Comparison of ENCODE assay signal across 8 cellular contexts in the genomic region with DNA sequence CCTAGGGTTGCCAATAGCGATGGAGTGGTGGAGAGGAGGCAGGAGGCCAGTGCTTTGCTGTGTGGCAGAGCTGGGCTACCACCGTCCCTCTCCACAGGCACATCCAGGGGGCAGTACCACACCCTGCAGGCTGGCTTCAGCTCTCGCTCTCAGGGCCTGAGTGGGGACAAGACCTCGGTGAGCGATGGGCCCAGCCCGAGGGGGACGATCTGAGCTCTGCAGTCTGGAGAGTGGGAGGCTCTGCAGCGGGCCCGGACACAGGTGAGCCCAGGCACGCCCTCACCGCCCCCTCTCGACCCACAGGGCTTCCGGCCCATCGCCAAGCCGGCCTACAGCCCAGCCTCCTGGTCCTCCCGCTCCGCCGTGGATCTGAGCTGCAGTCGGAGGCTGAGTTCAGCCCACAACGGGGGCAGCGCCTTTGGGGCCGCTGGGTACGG. TPM values are rescaled to one million over a fixed set of nuclear protein-coding genes. Genes with fewer than 3 reads are reported as not detected.
DNase-seq lines count a peak whose midpoint lies in the region; ATAC-seq and TF ChIP-seq lines count a peak whose summit lies in the region.

No MANE protein-coding gene starts in this region.

- H3K4me1 ChIP-seq in foreskin keratinocyte, result no peaks in the 10 kb centered on the region
- H3K4me1 ChIP-seq in suprapubic skin, result peaks cover 33% of the 10 kb centered on the region

- no peaks in the 10 kb centered on the region for H3K27me3 ChIP-seq in BJ (ENCODE audit: control insufficient read depth, insufficient read depth, low read length)
- H3K27me3 ChIP-seq in foreskin keratinocyte, result no peaks in the 10 kb centered on the region
- H3K27me3 ChIP-seq in suprapubic skin, result peaks cover 18% of the 10 kb centered on the region

- intact Hi-C loops in posterior vena cava (cut with DNase I), result no loop called here

- WGBS in suprapubic skin, result no CpG with 5 or more reads among the region's 23 CpGs

- ATAC-seq in GM21723 (IDR thresholded peaks at IDR 0.05; ENCODE audit: unreplicated experiment) (peak; percentile 34), foreskin keratinocyte (no peak), HG03521 (IDR thresholded peaks at IDR 0.05; ENCODE audit: unreplicated experiment) (no peak)

- H3K4me3 ChIP-seq in BJ (ENCODE audit: low read depth, low read length), result peak overlapping the region; percentile 38
- H3K4me3 ChIP-seq in suprapubic skin, result peak overlapping the region; percentile 39

- no peaks in the 10 kb centered on the region for H3K36me3 ChIP-seq in BJ (ENCODE audit: control insufficient read depth, insufficient read depth, low read length)
- H3K36me3 ChIP-seq in suprapubic skin, result peaks cover 25% of the 10 kb centered on the region

- TF ChIP-seq CTCF in BJ (IDR thresholded peaks at IDR 0.05; ENCODE audit: insufficient read depth, low read depth, low read length) (peak; percentile 50), RWPE1 (conservative IDR thresholded peaks at IDR 0.05; ENCODE audit: low read depth) (0 out of 2 replicates have a peak, but pooled peaks have one; percentile 6), foreskin keratinocyte (conservative IDR thresholded peaks at IDR 0.05) (peak; percentile 48), suprapubic skin (IDR thresholded peaks at IDR 0.05) (no peak)

- DNase-seq in BJ (ENCODE audit: low read depth) (no peak), RWPE1 (ENCODE audit: low spot score) (peak; percentile 28), foreskin keratinocyte (no peak), suprapubic skin (ENCODE audit: low spot score in 2 of 2) (no peak), DMS79 (lab: John Stamatoyannopoulos, UW) (no peak), posterior vena cava (ENCODE audit: low spot score) (no peak)

- CTCF ChIA-PET in BJ (lab: Yijun Ruan, JAX), result interaction anchor here (0.7 to 2.4 kb wide), 21 partner anchors 9 to 193 kb away, joined by 3 to 17 read pairs (median 4); partner anchors contain the start of genes B4GALNT4, BET1L, PTDSS2 and RIC8A
- CTCF ChIA-PET in RWPE1 (lab: Yijun Ruan, JAX), result interaction anchor here (0.7 to 1.3 kb wide), 4 partner anchors 10 to 105 kb away, joined by 3 to 4 read pairs (median 4); no protein-coding TSS in a partner anchor

- TF ChIP-seq EP300 in suprapubic skin (IDR thresholded peaks at IDR 0.05), result no peak

- POLR2A ChIA-PET in BJ (lab: Charles Lee) (no interaction called here), RWPE1 (lab: Yijun Ruan, JAX; ENCODE audit: low non-redundant PET) (no interaction called here)

- TF ChIP-seq POLR2A in suprapubic skin (IDR thresholded peaks at IDR 0.05), result no peak

- H3K9me3 ChIP-seq in suprapubic skin, result no peaks in the 10 kb centered on the region

- H3K27ac ChIP-seq in RWPE1 (peak overlapping the region; percentile 98), foreskin keratinocyte (no peak overlapping the region), suprapubic skin (no peak overlapping the region)

RNA-seq across cellular contexts. Expression of gene PKP3, which starts 2.5 kb away (rescaled TPM):
- polyA plus RNA-seq in BJ (2011; rRNA removed) (0.42 and 0.86 TPM in 2 replicates), foreskin keratinocyte (149 and 165 TPM in 2 replicates)
- polyA minus RNA-seq in BJ (2011; rRNA and poly(A)+ RNA removed), result 0.41 and 0.52 TPM in 2 replicates
- total RNA-seq in foreskin keratinocyte (148 and 170 TPM in 2 replicates), suprapubic skin (100 to 1,000 TPM; 318 to 486 (median 428) TPM), posterior vena cava (under 1 TPM in 1 of 2 donors, not detected in 1; 0.10 TPM)

RNA-seq across cellular contexts. Expression of gene SIGIRR, which starts 18.3 kb away (rescaled TPM):
- 21.1 and 29.2 TPM in 2 replicates for polyA plus RNA-seq in BJ (2011; rRNA removed)
- polyA minus RNA-seq in BJ (2011; rRNA and poly(A)+ RNA removed), result 4.8 and 7.2 TPM in 2 replicates
- total RNA-seq in foreskin keratinocyte, result 10.8 and 11.8 TPM in 2 replicates
- polyA plus RNA-seq in foreskin keratinocyte, result 14.4 and 17.7 TPM in 2 replicates
- 10 to 100 TPM; 14.2 to 26.0 (median 16.5) TPM for total RNA-seq in suprapubic skin
- 10 to 100 TPM; 30.7 to 45.2 TPM for total RNA-seq in posterior vena cava

RNA-seq across cellular contexts. Expression of gene B4GALNT4, which starts 27.2 kb away (rescaled TPM):
- polyA plus RNA-seq in BJ (2011; rRNA removed) (3.0 and 5.4 TPM in 2 replicates), foreskin keratinocyte (13.6 and 37.2 TPM in 2 replicates)
- 0.71 and 1.9 TPM in 2 replicates for polyA minus RNA-seq in BJ (2011; rRNA and poly(A)+ RNA removed)
- total RNA-seq in foreskin keratinocyte (12.7 and 28.4 TPM in 2 replicates), suprapubic skin (1 to 10 TPM; 1.2 to 3.0 (median 1.6) TPM), posterior vena cava (1 to 10 TPM in 1 of 2 donors, under 1 TPM in 1; 0.52 to 1.8 TPM)

RNA-seq across cellular contexts. Expression of gene ANO9, which starts 45.3 kb away (rescaled TPM):
- not detected in 2 replicates for polyA plus RNA-seq in BJ (2011; rRNA removed)
- polyA minus RNA-seq in BJ (2011; rRNA and poly(A)+ RNA removed), result not detected in 2 replicates
- total RNA-seq in foreskin keratinocyte, result 19.0 and 26.0 TPM in 2 replicates
- polyA plus RNA-seq in foreskin keratinocyte, result 23.1 and 31.2 TPM in 2 replicates
- total RNA-seq in suprapubic skin, result 100 to 1,000 TPM in 2 of 4 donors, 10 to 100 TPM in 2; 76.8 to 166 (median 103) TPM
- total RNA-seq in posterior vena cava, result under 1 TPM; 0.57 to 0.93 TPM

RNA-seq across cellular contexts. Expression of gene PTDSS2, which starts 53.5 kb away (rescaled TPM):
- polyA plus RNA-seq in BJ (2011; rRNA removed) (18.1 and 25.8 TPM in 2 replicates), foreskin keratinocyte (33.1 and 38.2 TPM in 2 replicates)
- polyA minus RNA-seq in BJ (2011; rRNA and poly(A)+ RNA removed), result 17.6 and 25.5 TPM in 2 replicates
- total RNA-seq in foreskin keratinocyte (28.1 and 30.0 TPM in 2 replicates), suprapubic skin (10 to 100 TPM; 22.3 to 31.0 (median 25.3) TPM), posterior vena cava (10 to 100 TPM; 16.3 to 16.7 TPM)

Comparison
In these comparisons a context has a peak if more than half of its experiments do, and no peak if none do; other contexts are left out.
1. CTCF ChIP-seq: peak in BJ (single experiment), RWPE1 (single experiment) and foreskin keratinocyte (single experiment); none in suprapubic skin (0 of 2).
2. RNA of gene PKP3, which starts 2.5 kb away (total RNA-seq): 318 to 486 TPM in suprapubic skin and 148 to 170 TPM in foreskin keratinocyte; 0.10 TPM in posterior vena cava; every median in the first group is over 100 times any median in the second.